Comparison of ENCODE assay signal across 8 cellular contexts in genomic region chr12:64653907-64654306, GRCh38. TPM values are rescaled to one million over a fixed set of nuclear protein-coding genes. Genes with fewer than 3 reads are reported as not detected.
DNase-seq lines count a peak whose midpoint lies in the region; ATAC-seq and TF ChIP-seq lines count a peak whose summit lies in the region.
"Not testable (repeated sequence)": the region's sequence is repeated elsewhere in the genome, so short reads cannot be mapped to it uniquely, and the experiment has no call there.

No MANE protein-coding gene starts in this region.

- H3K36me3 ChIP-seq in MG63; cardiac muscle cell; stomach smooth muscle (ENCODE audit: control insufficient read depth in 2 of 2, insufficient read depth in 2 of 2, low read length in 2 of 2): not testable (repeated sequence)

- POLR2A ChIA-PET in activated CD8-positive, alpha-beta T cell treated with anti-CD3 and anti-CD28 coated beads for 36 hours (lab: Charles Lee), result interaction anchor here (0.5 to 0.6 kb wide), 2 partner anchors 16 to 71 kb away, joined by 3 to 4 read pairs; no protein-coding TSS in a partner anchor
- POLR2A ChIA-PET in naive thymus-derived CD8-positive, alpha-beta T cell (lab: Charles Lee), result interaction anchor here (0.6 to 1.3 kb wide), 6 partner anchors 10 to 108 kb away, joined by 3 to 5 read pairs (median 4); no protein-coding TSS in a partner anchor

- H3K9me3 Mint-ChIP-seq in activated CD8-positive, alpha-beta T cell treated with anti-CD3 and anti-CD28 coated beads for 36 hours; central memory CD8-positive, alpha-beta T cell; naive thymus-derived CD8-positive, alpha-beta T cell: not testable (repeated sequence)

- H3K27me3 Mint-ChIP-seq in activated CD8-positive, alpha-beta T cell treated with anti-CD3 and anti-CD28 coated beads for 36 hours; central memory CD8-positive, alpha-beta T cell; naive thymus-derived CD8-positive, alpha-beta T cell: not testable (repeated sequence)

- peak overlapping the region; percentile 55 for H3K27ac Mint-ChIP-seq in activated CD8-positive, alpha-beta T cell treated with anti-CD3 and anti-CD28 coated beads for 36 hours
- H3K27ac Mint-ChIP-seq in central memory CD8-positive, alpha-beta T cell (ENCODE audit: low read depth), result peak overlapping the region; percentile 22
- peak overlapping the region; percentile 49 to 93 (median 87) for H3K27ac Mint-ChIP-seq in naive thymus-derived CD8-positive, alpha-beta T cell

- H3K27me3 ChIP-seq in MG63; cardiac muscle cell; stomach smooth muscle (ENCODE audit: control insufficient read depth in 1 of 2, insufficient read depth in 2 of 2, low read length in 2 of 2): not testable (repeated sequence)

- not testable (repeated sequence) for H3K4me3 Mint-ChIP-seq in activated CD8-positive, alpha-beta T cell treated with anti-CD3 and anti-CD28 coated beads for 36 hours; central memory CD8-positive, alpha-beta T cell
- peak overlapping the region in 6 of 10 donors; percentile 2 to 33 (median 14) for H3K4me3 Mint-ChIP-seq in naive thymus-derived CD8-positive, alpha-beta T cell

- not testable (repeated sequence) for H3K9me3 ChIP-seq in MG63; cardiac muscle cell (ENCODE audit: low read depth); stomach smooth muscle (ENCODE audit: control insufficient read depth in 2 of 2, low read length in 2 of 2)

- DNase-seq in AG10803 (ENCODE audit: low read depth) (peak; percentile 34), EH (ENCODE audit: low read depth) (peak; percentile 46), MG63 (peak; percentile 29)
- DNase-seq in activated CD8-positive, alpha-beta T cell treated with anti-CD3 and anti-CD28 coated beads for 36 hours; central memory CD8-positive, alpha-beta T cell (ENCODE audit: low spot score in 2 of 2); cardiac muscle cell (ENCODE audit: low read depth in 1 of 2, low spot score in 1 of 2); naive thymus-derived CD8-positive, alpha-beta T cell: not testable (repeated sequence)

- not testable (repeated sequence) for TF ChIP-seq CTCF in AG10803 (conservative IDR thresholded peaks at IDR 0.05; ENCODE audit: low read length); activated CD8-positive, alpha-beta T cell treated with anti-CD3 and anti-CD28 coated beads for 36 hours (IDR thresholded peaks at IDR 0.05); cardiac muscle cell (IDR thresholded peaks at IDR 0.05; ENCODE audit: low read depth, low read length)

- not testable (repeated sequence) for ATAC-seq in activated CD8-positive, alpha-beta T cell treated with anti-CD3 and anti-CD28 coated beads for 36 hours; central memory CD8-positive, alpha-beta T cell (replicated peaks; ENCODE audit: extremely low read depth, poor library complexity, severe bottlenecking); naive thymus-derived CD8-positive, alpha-beta T cell

- peaks cover 73% of the 10 kb centered on the region for H3K4me1 Mint-ChIP-seq in activated CD8-positive, alpha-beta T cell treated with anti-CD3 and anti-CD28 coated beads for 36 hours (ENCODE audit: low read depth)
- H3K4me1 Mint-ChIP-seq in central memory CD8-positive, alpha-beta T cell, result peaks cover 81% of the 10 kb centered on the region
- H3K4me1 Mint-ChIP-seq in naive thymus-derived CD8-positive, alpha-beta T cell, result peaks cover 37 to 94% (median 86%) of the 10 kb centered on the region in 4 donors

- intact Hi-C loops in activated CD8-positive, alpha-beta T cell treated with anti-CD3 and anti-CD28 coated beads for 36 hours (cut with micrococcal nuclease), result not testable (repeated sequence)

- H3K27ac ChIP-seq in cardiac muscle cell, result peak overlapping the region; percentile 56
- H3K27ac ChIP-seq in stomach smooth muscle (ENCODE audit: low read length), result peak overlapping the region; percentile 46

- not testable (repeated sequence) for H3K4me3 ChIP-seq in AG10803 (ENCODE audit: low read length); MG63; cardiac muscle cell; stomach smooth muscle (ENCODE audit: low read length in 2 of 2)

- not testable (repeated sequence) for H3K9ac ChIP-seq in stomach smooth muscle (ENCODE audit: low read length in 2 of 2)

- H3K4me1 ChIP-seq in cardiac muscle cell (ENCODE audit: low read depth), result peaks cover 48% of the 10 kb centered on the region
- peaks cover 40% of the 10 kb centered on the region for H3K4me1 ChIP-seq in stomach smooth muscle (ENCODE audit: control insufficient read depth, insufficient read depth, low read length)

- H3K36me3 Mint-ChIP-seq in activated CD8-positive, alpha-beta T cell treated with anti-CD3 and anti-CD28 coated beads for 36 hours (ENCODE audit: low read depth), result peaks cover 22% of the 10 kb centered on the region
- H3K36me3 Mint-ChIP-seq in central memory CD8-positive, alpha-beta T cell (ENCODE audit: insufficient read depth), result peaks cover 19% of the 10 kb centered on the region
- peaks cover 0 to 34% (median 11%) of the 10 kb centered on the region in 3 donors for H3K36me3 Mint-ChIP-seq in naive thymus-derived CD8-positive, alpha-beta T cell

- CTCF ChIA-PET in activated CD8-positive, alpha-beta T cell treated with anti-CD3 and anti-CD28 coated beads for 36 hours (lab: Charles Lee), result not testable (repeated sequence)

RNA-seq across cellular contexts. Expression of gene RASSF3, which starts 43.6 kb away (rescaled TPM):
- 10.1 and 10.3 TPM in 2 replicates for total RNA-seq in MG63 (2014; rRNA removed; shearing (Covaris generic); ENCODE audit: low replicate concordance)
- total RNA-seq in activated CD8-positive, alpha-beta T cell treated with anti-CD3 and anti-CD28 coated beads for 36 hours, result 10 to 100 TPM; 40.4 to 41.6 TPM
- total RNA-seq in cardiac muscle cell, result 16.9 and 23.6 TPM in 2 replicates
- 3.5 and 4.8 TPM in 2 replicates for polyA plus RNA-seq in cardiac muscle cell
- total RNA-seq in naive thymus-derived CD8-positive, alpha-beta T cell, result 100 to 1,000 TPM; 172 to 177 TPM
- 1 to 10 TPM; 5.5 to 7.8 (median 5.7) TPM for polyA plus RNA-seq in naive thymus-derived CD8-positive, alpha-beta T cell

Comparison
In these comparisons a context has a peak if more than half of its experiments do, and no peak if none do; other contexts are left out.
1. H3K27ac Mint-ChIP-seq: peak in every context shown above with its lines; median percentile 87 in naive thymus-derived CD8-positive, alpha-beta T cell; 55 in activated CD8-positive, alpha-beta T cell treated with anti-CD3 and anti-CD28 coated beads for 36 hours; 22 in central memory CD8-positive, alpha-beta T cell.